In genomic region chr1:95584315-95584714, GRCh38 we compare ENCODE assay signal across 27 cellular contexts.
DNase-seq lines count a peak whose midpoint lies in the region; ATAC-seq and TF ChIP-seq lines count a peak whose summit lies in the region.
"Had no signal": no experiment of that assay in that cellular context is flagged by ENCODE, and none has a peak within 500 bp of the region (broad histone marks: within the 10 kb centered on the region; RNA-seq: fewer than 3 reads in every experiment).

No MANE protein-coding gene starts in this region.

- H3K9ac ChIP-seq in mammary epithelial cell (ENCODE audit: insufficient read depth, low read length), result no peak overlapping the region
- H3K9ac ChIP-seq: GM23248, SK-N-SH had no signal

- intact Hi-C loops in mammary epithelial cell (cut with micrococcal nuclease), result loop anchor here (10.0 kb wide), 1 partner anchor 80 kb away; no protein-coding TSS in a partner anchor

- H3K36me3 ChIP-seq in mammary epithelial cell (ENCODE audit: insufficient read depth, low read length), result no peaks in the 10 kb centered on the region
- H3K36me3 ChIP-seq: BE2C had no signal

- no TSS peak for BruUV-seq in mammary epithelial cell (replicated peaks; lab: Mats Ljungman, UMichigan)

- H3K4me3 ChIP-seq in mammary epithelial cell (replicated peaks in 1 of 3; ENCODE audit: insufficient read depth in 1 of 3, low read depth in 2 of 3, low read length in 3 of 3), result no peak overlapping the region
- H3K4me3 ChIP-seq: GM23248, K562 had no signal

- H3K27me3 ChIP-seq in mammary epithelial cell (ENCODE audit: insufficient read depth, low read length), result no peaks in the 10 kb centered on the region
- H3K27me3 ChIP-seq: BE2C had no signal

- DNase-seq in NCI-H345 (lab: John Stamatoyannopoulos, UW), result peak; percentile 11
- no peak for DNase-seq in NCI-H345 treated with DMSO at 0.1 percent for 48 hours (lab: John Stamatoyannopoulos, UW; ENCODE audit: unreplicated experiment)
- DNase-seq in DMS79 treated with DMSO at 0.1 percent for 48 hours (lab: John Stamatoyannopoulos, UW), result peak; percentile 70
- peak; percentile 84 for DNase-seq in mammary epithelial cell
- no peak for DNase-seq in glutamatergic neuron
- DNase-seq in progenitor cell of endocrine pancreas (ENCODE audit: low spot score, unreplicated experiment), result no peak
- DNase-seq: 8988T; ACHN; BE2C; CD8-positive, alpha-beta memory T cell; DMS 273 treated with DMSO at 0.1 percent for 48 hours; GM23248; H7; Kasumi-1; MV-4-11; NCI-H1694; NCI-H2029 treated with DMSO at 0.1 percent for 48 hours; NCI-H2171; NCI-H226; NCI-H526 treated with DMSO at 0.1 percent for 48 hours; SK-N-SH; SW 1271 had no signal

- peak overlapping the region; percentile 28 for H3K4me2 ChIP-seq in mammary epithelial cell (ENCODE audit: insufficient read depth, low read depth, low read length)
- H3K4me2 ChIP-seq: SK-N-SH had no signal

- H3K4me1 ChIP-seq in mammary epithelial cell (ENCODE audit: insufficient read depth, low read length), result peaks cover 20% of the 10 kb centered on the region

- dilution Hi-C loops in mammary epithelial cell (cut with HindIII; ENCODE audit: low sequenced_read_pairs), result no loop called here

- no peaks in the 10 kb centered on the region for H3K9me3 Mint-ChIP-seq in glutamatergic neuron (ENCODE audit: unreplicated experiment)
- H3K9me3 Mint-ChIP-seq in progenitor cell of endocrine pancreas (ENCODE audit: low read depth), result peaks cover 5% of the 10 kb centered on the region

- in situ Hi-C loops in mammary epithelial cell (cut with MboI; ENCODE audit: low sequenced_read_pairs in 2 of 2), result no loop called here

- H3K27ac Mint-ChIP-seq in glutamatergic neuron (ENCODE audit: unreplicated experiment) (peak overlapping the region; percentile 87), progenitor cell of endocrine pancreas (no peak overlapping the region)
- H3K27ac Mint-ChIP-seq: CD14-positive monocyte; CD8-positive, alpha-beta memory T cell had no signal

- H4K20me1 ChIP-seq in mammary epithelial cell (ENCODE audit: insufficient read depth, low read length), result no peaks in the 10 kb centered on the region

- no peak for ATAC-seq in activated CD4-positive, CD25-positive, alpha-beta regulatory T cell treated with anti-CD3 and anti-CD28 coated beads, Interleukin-2, amount 50 U/mL, for 24 hours
- no peak for ATAC-seq in HG03354 (IDR thresholded peaks at IDR 0.05; ENCODE audit: poor library complexity, severe bottlenecking, unreplicated experiment)
- ATAC-seq: K562, Panc1 had no signal

- CTCF ChIA-PET in mammary epithelial cell (lab: Charles Lee; ENCODE audit: low non-redundant PET), result no interaction called here

- H3K4me1 Mint-ChIP-seq in glutamatergic neuron (ENCODE audit: low read depth, unreplicated experiment), result peaks cover 19% of the 10 kb centered on the region
- H3K4me1 Mint-ChIP-seq in progenitor cell of endocrine pancreas (ENCODE audit: low read depth), result peaks cover 17% of the 10 kb centered on the region
- H3K4me1 Mint-ChIP-seq: CD14-positive monocyte; CD8-positive, alpha-beta memory T cell had no signal

- H3K27me3 Mint-ChIP-seq in glutamatergic neuron (ENCODE audit: unreplicated experiment) (no peaks in the 10 kb centered on the region), progenitor cell of endocrine pancreas (peaks cover 6% of the 10 kb centered on the region)
- H3K27me3 Mint-ChIP-seq: CD8-positive, alpha-beta memory T cell had no signal

- no peaks in the 10 kb centered on the region for H3K9me3 ChIP-seq in mammary epithelial cell (replicated peaks; ENCODE audit: insufficient read depth, low read length)
- H3K9me3 ChIP-seq: BE2C, SK-N-SH had no signal

- no peaks in the 10 kb centered on the region for H3K36me3 Mint-ChIP-seq in glutamatergic neuron (ENCODE audit: unreplicated experiment)
- H3K36me3 Mint-ChIP-seq in progenitor cell of endocrine pancreas (ENCODE audit: insufficient read depth), result peaks cover 1% of the 10 kb centered on the region
- H3K36me3 Mint-ChIP-seq: CD14-positive monocyte; CD8-positive, alpha-beta memory T cell had no signal

- peak overlapping the region; percentile 30 for H2AFZ ChIP-seq in mammary epithelial cell (ENCODE audit: low read depth, low read length)
- H2AFZ ChIP-seq: GM23248 had no signal

- 18% methylated on average over 4 of the region's 4 CpGs for WGBS in mammary epithelial cell (ENCODE audit: low coverage, missing lambda C conversion rate)

- H3K4me3 Mint-ChIP-seq in glutamatergic neuron (ENCODE audit: unreplicated experiment) (no peak overlapping the region), progenitor cell of endocrine pancreas (ENCODE audit: low read depth) (no peak overlapping the region)
- H3K4me3 Mint-ChIP-seq: CD14-positive monocyte; CD8-positive, alpha-beta memory T cell had no signal

- H3K27ac ChIP-seq in mammary epithelial cell (ENCODE audit: insufficient read depth, low read depth, low read length), result no peak overlapping the region
- H3K27ac ChIP-seq: GM23248 had no signal

- TF ChIP-seq CTCF in mammary epithelial cell (conservative IDR thresholded peaks at IDR 0.05 in 1 of 2, IDR thresholded peaks at IDR 0.05 in 1 of 2; ENCODE audit: extremely low read depth in 1 of 2, insufficient read depth in 1 of 2, low read depth in 1 of 2, low read length in 2 of 2), result no peak
- TF ChIP-seq CTCF in glutamatergic neuron (IDR thresholded peaks at IDR 0.05; ENCODE audit: partially characterized antibody, unreplicated experiment), result no peak
- no peak for TF ChIP-seq CTCF in progenitor cell of endocrine pancreas (IDR thresholded peaks at IDR 0.05; ENCODE audit: unreplicated experiment)

- H3K79me2 ChIP-seq in mammary epithelial cell (ENCODE audit: insufficient read depth, low read length), result no peaks in the 10 kb centered on the region

Comparison
In these comparisons a context has a peak if more than half of its experiments do, and no peak if none do; other contexts are left out.
1. DNase-seq: peak in NCI-H345 (single experiment), DMS79 treated with DMSO at 0.1 percent for 48 hours (single experiment) and mammary epithelial cell (single experiment); none in NCI-H345 treated with DMSO at 0.1 percent for 48 hours (single experiment), glutamatergic neuron (single experiment) and progenitor cell of endocrine pancreas (single experiment).